8 cellular contexts compared by ENCODE assay signal in the genomic region with DNA sequence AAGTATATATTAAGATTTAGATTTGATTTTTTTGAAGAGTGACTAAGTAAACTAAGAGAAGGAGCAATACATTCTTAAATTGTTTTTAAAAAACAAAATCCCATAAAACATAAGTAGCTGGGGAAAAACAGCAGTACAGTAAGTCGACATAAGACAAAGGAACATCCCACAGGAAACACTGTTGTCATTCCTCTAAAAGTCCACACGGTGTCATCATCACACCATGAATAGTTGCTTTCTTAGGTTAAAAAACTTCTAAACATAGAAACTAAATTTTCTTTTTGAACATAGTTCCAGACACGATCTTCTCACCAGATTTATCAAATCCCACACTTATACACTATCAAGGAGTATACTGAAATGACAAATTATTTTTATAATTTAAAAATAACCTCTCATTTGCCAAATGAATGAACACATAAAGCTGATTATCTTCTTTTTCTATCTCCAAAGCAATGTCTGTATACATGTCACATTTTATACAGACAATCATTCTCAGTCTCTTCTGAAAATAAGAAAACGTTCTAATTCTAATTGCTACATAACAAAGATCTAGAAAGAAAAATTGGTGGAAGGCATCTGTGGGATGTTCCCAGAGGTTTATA. TPM values are rescaled to one million over a fixed set of nuclear protein-coding genes. Genes with fewer than 3 reads are reported as not detected.
DNase-seq lines count a peak whose midpoint lies in the region; ATAC-seq lines count a peak whose summit lies in the region.

No MANE protein-coding gene starts in this region.

- no peaks in the 10 kb centered on the region for H3K9me3 ChIP-seq in MG63

- H3K4me3 ChIP-seq in MG63, result no peak overlapping the region

- no peaks in the 10 kb centered on the region for H3K27me3 ChIP-seq in MG63

- peak; percentile 56 for ATAC-seq in GM21447 (IDR thresholded peaks at IDR 0.05; ENCODE audit: unreplicated experiment)

- peak; percentile 87 for DNase-seq in DMS53 treated with DMSO at 0.1 percent for 48 hours (lab: John Stamatoyannopoulos, UW; ENCODE audit: unreplicated experiment)
- DNase-seq in HS-5 (ENCODE audit: low read depth), result peak; percentile 53
- DNase-seq in NCI-H774 (lab: John Stamatoyannopoulos, UW), result peak; percentile 28
- peak; percentile 53 for DNase-seq in brain pericyte (ENCODE audit: low read depth, low spot score)
- DNase-seq in iris pigment epithelial cell (ENCODE audit: low read depth), result peak; percentile 80
- peak; percentile 88 for DNase-seq in superior temporal gyrus (ENCODE audit: extremely low spot score)
- DNase-seq in MG63, result no peak

- H3K36me3 ChIP-seq in MG63, result no peaks in the 10 kb centered on the region; the same call in 1 of the 2 replicates

RNA-seq across cellular contexts. Expression of a gene that starts 15.8 kb away (rescaled TPM):
- 6.7 and 38.3 TPM in 2 replicates for total RNA-seq in MG63 (2014; rRNA removed; shearing (Covaris generic); ENCODE audit: low replicate concordance)

RNA-seq across cellular contexts. Expression of a gene that starts 43.6 kb away (rescaled TPM):
- total RNA-seq in MG63 (2014; rRNA removed; shearing (Covaris generic); ENCODE audit: low replicate concordance), result 0.05 and 0.20 TPM in 2 replicates
